27 cellular contexts compared by ENCODE assay signal in genomic region chr6:1137849-1138248, GRCh38.
"Had no signal": no experiment of that assay in that cellular context is flagged by ENCODE, and none has a peak within 500 bp of the region (broad histone marks: within the 10 kb centered on the region; RNA-seq: fewer than 3 reads in every experiment).

No MANE protein-coding gene starts in this region.

- H3K4me3 Mint-ChIP-seq: immature natural killer cell; natural killer cell; nephron progenitor cell; neural progenitor cell; stimulated activated naive B cell treated with anti-CD40 and anti-IgM and Interleukin-4, amounts not matched to agents 10 μg/mL and 1 μg/mL and 100 μg/mL, for 72 hours had no signal

- H3K9me3 ChIP-seq: lower lobe of right lung, neutrophil, psoas muscle, right lobe of liver, testis, thyroid gland, upper lobe of left lung, vagina had no signal

- H3K27ac ChIP-seq: left lung, lower lobe of right lung, neural progenitor cell, neutrophil, parathyroid adenoma, psoas muscle, right lobe of liver, stomach, testis, thyroid gland, transverse colon, upper lobe of left lung, vagina had no signal

- H3K27ac Mint-ChIP-seq: immature natural killer cell; natural killer cell; nephron progenitor cell; neural progenitor cell; stimulated activated naive B cell treated with anti-CD40 and anti-IgM and Interleukin-4, amounts not matched to agents 10 μg/mL and 1 μg/mL and 100 μg/mL, for 72 hours had no signal

- H3K36me3 ChIP-seq: left lung, lower lobe of right lung, neural progenitor cell, neutrophil, right lobe of liver, stomach, thyroid gland, transverse colon, upper lobe of left lung, vagina had no signal

- H3K4me1 Mint-ChIP-seq: immature natural killer cell; natural killer cell; nephron progenitor cell; stimulated activated naive B cell treated with anti-CD40 and anti-IgM and Interleukin-4, amounts not matched to agents 10 μg/mL and 1 μg/mL and 100 μg/mL, for 72 hours had no signal

- H3K27me3 ChIP-seq: left lung, neural progenitor cell, right lobe of liver, stomach, testis, thyroid gland, transverse colon, upper lobe of left lung, vagina had no signal

- DNase-seq: hypothalamus; immature natural killer cell; kidney; left colon; left lung; lower lobe of right lung; mammary epithelial cell; mesenchymal stem cell; natural killer cell; nephron progenitor cell; occipital lobe; psoas muscle; right lobe of liver; stimulated activated CD4-positive, alpha-beta T cell treated with anti-CD3 and anti-CD28 coated beads, Interleukin-2, amount 100 ng/mL, for 24 hours; stimulated activated CD4-positive, alpha-beta T cell treated with anti-CD3 and anti-CD28 coated beads, Interleukin-4, amount 100 ng/mL, for 1 hour; stimulated activated naive B cell treated with anti-CD40 and anti-IgM and Interleukin-4, amounts not matched to agents 10 μg/mL and 1 μg/mL and 100 μg/mL, for 72 hours; stimulated activated naive CD8-positive, alpha-beta T cell treated with anti-CD3 and anti-CD28 coated beads, Interleukin-15, Interleukin-2, amounts not matched to agents 100 U/mL and 50 U/mL, for 24 hours; stomach; testis; thyroid gland; transverse colon; upper lobe of left lung had no signal

- H3K4me1 ChIP-seq: left lung, lower lobe of right lung, neural progenitor cell, parathyroid adenoma, psoas muscle, testis, transverse colon had no signal

- H3K36me3 Mint-ChIP-seq: immature natural killer cell; natural killer cell; neural progenitor cell; stimulated activated naive B cell treated with anti-CD40 and anti-IgM and Interleukin-4, amounts not matched to agents 10 μg/mL and 1 μg/mL and 100 μg/mL, for 72 hours had no signal

- H3K4me3 ChIP-seq: left lung, lower lobe of right lung, neural progenitor cell, psoas muscle, right lobe of liver, smooth muscle cell, stomach, testis, thyroid gland, transverse colon, upper lobe of left lung, vagina had no signal

- H3K9ac ChIP-seq: neural progenitor cell, parathyroid adenoma had no signal
